2 cellular contexts compared by ENCODE assay signal in genomic region chr19:913080-913748, GRCh38.
A peak's percentile ranks its signal among the peaks of the same experiment; 100 is the strongest.
TF ChIP-seq lines count a peak whose summit lies in the region.

Gene R3HDM4, minus strand, starts transcription at chr19:913219. Its CDS starts 62 bp downstream, at chr19:913157.

TF ChIP-seq in GM23338, 12 proteins besides CTCF, POLR2A, EP300 and RAD21:
- no peak for TF ChIP-seq EZH2 (IDR thresholded peaks at IDR 0.05; ENCODE audit: low read depth, unreplicated experiment)
- TF ChIP-seq STAT1 (IDR thresholded peaks at IDR 0.05; ENCODE audit: unreplicated experiment), result no peak
- TF ChIP-seq POLR2AphosphoS5 (IDR thresholded peaks at IDR 0.05; ENCODE audit: low read depth), result peak; percentile 68

TF ChIP-seq in H1, 55 proteins besides CTCF, POLR2A, EP300 and RAD21:
- TF ChIP-seq SIN3A (conservative IDR thresholded peaks at IDR 0.05 in 1 of 2, IDR thresholded peaks at IDR 0.05 in 1 of 2; ENCODE audit: low read depth in 1 of 2, low read length in 2 of 2) (no peak), CREB1 (IDR thresholded peaks at IDR 0.05) (0 out of 2 replicates have a peak, but pooled peaks have one; percentile 25), TAF1 (IDR thresholded peaks at IDR 0.05; ENCODE audit: low read depth, low read length) (0 out of 2 replicates have a peak, but pooled peaks have one; percentile 18), RBBP5 (IDR thresholded peaks at IDR 0.05; ENCODE audit: borderline replicate concordance, low read depth, low read length) (peak; percentile 43; the same call in 1 of the 2 replicates)
